Comparison of ENCODE assay signal across 9 cellular contexts in the genomic region with DNA sequence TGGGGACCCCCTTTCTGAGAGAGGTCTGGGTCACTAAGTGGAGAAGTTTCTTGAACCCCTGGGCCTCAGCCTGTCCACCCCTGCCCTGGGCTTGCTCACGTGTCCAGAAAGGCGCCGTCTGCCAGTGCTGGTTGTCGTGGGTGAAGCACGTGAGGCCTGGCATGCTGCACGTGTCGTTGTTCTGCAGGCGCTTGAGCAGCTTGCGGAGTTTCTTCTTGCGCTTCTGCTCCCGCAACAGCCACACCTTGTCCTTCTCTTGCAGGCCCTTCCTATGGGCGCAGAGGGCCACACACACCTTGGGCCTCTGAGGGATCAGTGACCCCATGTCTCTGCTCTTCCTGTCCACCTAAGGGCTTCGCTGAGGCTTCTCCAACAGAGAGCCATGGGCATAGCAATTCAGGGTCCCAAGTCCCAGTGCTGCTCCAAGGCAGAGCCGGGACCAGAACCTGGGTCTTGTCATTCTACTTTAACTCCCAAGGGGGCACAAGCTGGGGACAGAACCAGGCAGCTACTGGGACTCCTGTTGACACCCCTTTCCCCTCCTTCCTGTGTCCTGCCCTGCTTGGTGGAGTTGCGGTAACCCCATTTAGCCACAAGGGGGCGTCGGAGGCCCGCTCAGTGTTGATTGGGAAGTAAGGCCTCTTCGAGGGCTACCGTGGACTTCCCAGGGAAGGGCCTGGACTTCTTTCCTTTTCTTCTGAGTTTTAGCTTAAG.
DNase-seq lines count a peak whose midpoint lies in the region; ATAC-seq, FAIRE-seq and TF ChIP-seq lines count a peak whose summit lies in the region.
"Had no signal": no experiment of that assay in that cellular context is flagged by ENCODE, and none has a peak within 500 bp of the region (broad histone marks: within the 10 kb centered on the region; RNA-seq: fewer than 3 reads in every experiment).

No MANE protein-coding gene starts in this region.

- no peak for TF ChIP-seq POLR2A in erythroblast (IDR thresholded peaks at IDR 0.05; ENCODE audit: low read length)

- FAIRE-seq in D721Med (lab: Jason Lieb, UNC) = no peak
- FAIRE-seq: endometrium had no signal

- peak overlapping the region in 1 of 10 donors; percentile 11 for H3K4me3 Mint-ChIP-seq in naive thymus-derived CD4-positive, alpha-beta T cell
- no peak overlapping the region for H3K4me3 Mint-ChIP-seq in stimulated activated effector memory CD8-positive, alpha-beta T cell treated with anti-CD3 and anti-CD28 coated beads, Interleukin-12 subunit alpha, Interleukin-12 subunit beta, amount 100 ng/mL, for 72 hours

- H3K36me3 Mint-ChIP-seq in naive thymus-derived CD4-positive, alpha-beta T cell = peaks cover 0 to 4% (median 0%) of the 10 kb centered on the region in 5 donors
- H3K36me3 Mint-ChIP-seq in stimulated activated effector memory CD8-positive, alpha-beta T cell treated with anti-CD3 and anti-CD28 coated beads, Interleukin-12 subunit alpha, Interleukin-12 subunit beta, amount 100 ng/mL, for 72 hours = peaks cover 41% of the 10 kb centered on the region

- H3K27ac Mint-ChIP-seq in naive thymus-derived CD4-positive, alpha-beta T cell = peak overlapping the region in 4 of 9 donors; percentile 28 to 75 (median 53)
- peak overlapping the region; percentile 71 for H3K27ac Mint-ChIP-seq in stimulated activated effector memory CD8-positive, alpha-beta T cell treated with anti-CD3 and anti-CD28 coated beads, Interleukin-12 subunit alpha, Interleukin-12 subunit beta, amount 100 ng/mL, for 72 hours

- peak; percentile 91 for TF ChIP-seq CTCF in D721Med (IDR thresholded peaks at IDR 0.05; ENCODE audit: insufficient read depth, missing control alignments)

- intact Hi-C loops in naive thymus-derived CD4-positive, alpha-beta T cell (cut with micrococcal nuclease) = loop anchor here (1.0 kb wide), 2 partner anchors 64 to 958 kb away; no protein-coding TSS in a partner anchor

- POLR2A ChIA-PET in naive thymus-derived CD4-positive, alpha-beta T cell (lab: Charles Lee) = no interaction called here

- CTCF ChIA-PET in naive thymus-derived CD4-positive, alpha-beta T cell (lab: Charles Lee) = interaction anchor here (0.5 to 4.3 kb wide), 11 partner anchors 32 to 1591 kb away, joined by 3 to 24 read pairs (median 4); no protein-coding TSS in a partner anchor

- no peaks in the 10 kb centered on the region for H3K4me1 ChIP-seq in naive thymus-derived CD4-positive, alpha-beta T cell (ENCODE audit: control insufficient read depth in 2 of 2, insufficient read depth in 2 of 2, low read length in 2 of 2)

- no peaks in the 10 kb centered on the region for H3K9me3 ChIP-seq in naive thymus-derived CD4-positive, alpha-beta T cell (ENCODE audit: control insufficient read depth in 2 of 3, low read length in 3 of 3)

- H3K27me3 Mint-ChIP-seq in naive thymus-derived CD4-positive, alpha-beta T cell = no peaks in the 10 kb centered on the region

- no peak overlapping the region for H3K27ac ChIP-seq in naive thymus-derived CD4-positive, alpha-beta T cell (ENCODE audit: low read depth, low read length)

- H3K4me3 ChIP-seq in naive thymus-derived CD4-positive, alpha-beta T cell (ENCODE audit: low read length) = no peak overlapping the region

- DNase-seq in D721Med (ENCODE audit: insufficient read length, low spot score) = peak; percentile 89
- peak; percentile 83 for DNase-seq in HS-5 (ENCODE audit: low read depth)
- peak; percentile 86 for DNase-seq in OCI-M1 (lab: John Stamatoyannopoulos, UW)
- peak; percentile 63 for DNase-seq in activated T-cell treated with anti-CD3 and anti-CD28 coated beads for 1 hour (ENCODE audit: low read depth)
- peak; percentile 63 to 82 for DNase-seq in erythroblast (lab: John Stamatoyannopoulos, UW)
- peak; percentile 60 to 79 (median 70) for DNase-seq in naive thymus-derived CD4-positive, alpha-beta T cell
- peak; percentile 65 to 85 for DNase-seq in stimulated activated effector memory CD8-positive, alpha-beta T cell treated with anti-CD3 and anti-CD28 coated beads, Interleukin-12 subunit alpha, Interleukin-12 subunit beta, amount 100 ng/mL, for 72 hours (ENCODE audit: low spot score in 2 of 2)

- H3K27me3 ChIP-seq in naive thymus-derived CD4-positive, alpha-beta T cell (ENCODE audit: control insufficient read depth in 2 of 2, insufficient read depth in 2 of 2, low read length in 2 of 2) = no peaks in the 10 kb centered on the region

- H3K36me3 ChIP-seq in naive thymus-derived CD4-positive, alpha-beta T cell (ENCODE audit: control insufficient read depth in 2 of 3, insufficient read depth in 3 of 3, low read length in 3 of 3) = peaks cover 0 to 15% (median 0%) of the 10 kb centered on the region in 3 experiments

- peaks cover 0 to 4% (median 0%) of the 10 kb centered on the region in 11 donors for H3K9me3 Mint-ChIP-seq in naive thymus-derived CD4-positive, alpha-beta T cell
- H3K9me3 Mint-ChIP-seq in stimulated activated effector memory CD8-positive, alpha-beta T cell treated with anti-CD3 and anti-CD28 coated beads, Interleukin-12 subunit alpha, Interleukin-12 subunit beta, amount 100 ng/mL, for 72 hours = no peaks in the 10 kb centered on the region

- peak; percentile 88 for ATAC-seq in naive thymus-derived CD4-positive, alpha-beta T cell
- ATAC-seq in stimulated activated effector memory CD8-positive, alpha-beta T cell treated with anti-CD3 and anti-CD28 coated beads, Interleukin-12 subunit alpha, Interleukin-12 subunit beta, amount 100 ng/mL, for 72 hours = peak; percentile 65
- ATAC-seq in GM19328 (IDR thresholded peaks at IDR 0.05; ENCODE audit: unreplicated experiment) = no peak

- H3K4me1 Mint-ChIP-seq in naive thymus-derived CD4-positive, alpha-beta T cell = peaks cover 3 to 11% (median 6%) of the 10 kb centered on the region in 7 donors
- peaks cover 13% of the 10 kb centered on the region for H3K4me1 Mint-ChIP-seq in stimulated activated effector memory CD8-positive, alpha-beta T cell treated with anti-CD3 and anti-CD28 coated beads, Interleukin-12 subunit alpha, Interleukin-12 subunit beta, amount 100 ng/mL, for 72 hours
